1 cellular context compared by ENCODE assay signal in the genomic region with DNA sequence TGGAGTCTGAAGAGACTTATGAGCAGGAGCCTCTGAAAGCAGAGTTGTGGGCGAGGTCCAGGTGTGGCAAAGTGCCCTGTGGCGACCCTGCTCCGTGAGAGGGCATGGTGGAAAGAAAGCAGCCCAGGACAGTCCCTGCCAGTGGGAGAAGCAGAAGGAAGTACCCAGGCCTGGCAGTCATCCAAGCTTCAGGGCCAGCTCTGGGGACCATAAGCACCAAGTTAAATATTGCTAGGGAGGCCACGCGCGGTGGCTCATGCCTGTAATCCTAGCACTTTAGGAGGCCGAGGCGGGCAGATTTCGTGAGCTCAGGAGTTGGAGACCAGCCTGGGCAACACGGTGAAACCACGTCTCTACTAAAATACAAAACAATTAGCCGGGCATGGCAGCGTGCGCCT.
A peak's percentile ranks its signal among the peaks of the same experiment; 100 is the strongest.
TF ChIP-seq lines count a peak whose summit lies in the region.

No MANE protein-coding gene starts in this region.

TF ChIP-seq in HepG2, 621 proteins besides CTCF, POLR2A, EP300 and RAD21 (continued from another document and continues in another):
- TF ChIP-seq MYPOP (CRISPR knock-in tag; IDR thresholded peaks at IDR 0.05) (no peak), ZSCAN29 (CRISPR knock-in tag; conservative IDR thresholded peaks at IDR 0.05) (no peak), EZH2 (conservative IDR thresholded peaks at IDR 0.05; ENCODE audit: low read depth, low read length) (no peak), CEBPG (CRISPR knock-in tag; IDR thresholded peaks at IDR 0.05) (peak; percentile 26; the same call in 1 of the 2 replicates), THAP9 (CRISPR knock-in tag; IDR thresholded peaks at IDR 0.05; ENCODE audit: borderline replicate concordance) (no peak), ZFY (CRISPR knock-in tag; IDR thresholded peaks at IDR 0.05) (peak; percentile 72), ZNF17 (CRISPR knock-in tag; IDR thresholded peaks at IDR 0.05) (no peak), ZNF607 (CRISPR knock-in tag; IDR thresholded peaks at IDR 0.05; ENCODE audit: borderline replicate concordance) (no peak), ZNF333 (CRISPR knock-in tag; IDR thresholded peaks at IDR 0.05; ENCODE audit: borderline replicate concordance) (no peak), POLR2AphosphoS5 (IDR thresholded peaks at IDR 0.05; ENCODE audit: low read depth, low read length) (peak; percentile 45), TOPORS (CRISPR knock-in tag; IDR thresholded peaks at IDR 0.05) (no peak), MAF1 (CRISPR knock-in tag; IDR thresholded peaks at IDR 0.05; ENCODE audit: borderline replicate concordance) (no peak), ZBTB38 (CRISPR knock-in tag; IDR thresholded peaks at IDR 0.05) (peak; percentile 63; the same call in 1 of the 2 replicates), SMAD1 (CRISPR knock-in tag; IDR thresholded peaks at IDR 0.05; ENCODE audit: borderline replicate concordance, low read depth) (no peak), ZXDC (CRISPR knock-in tag; IDR thresholded peaks at IDR 0.05) (no peak), ZNF570 (CRISPR knock-in tag; IDR thresholded peaks at IDR 0.05; ENCODE audit: borderline replicate concordance) (no peak), ELF3 (CRISPR knock-in tag; IDR thresholded peaks at IDR 0.05) (peak; percentile 83), DMTF1 (CRISPR knock-in tag; IDR thresholded peaks at IDR 0.05) (no peak), ZNF547 (CRISPR knock-in tag; IDR thresholded peaks at IDR 0.05) (no peak; the same call in 1 of the 2 replicates), ARID5B (CRISPR knock-in tag; IDR thresholded peaks at IDR 0.05) (peak; percentile 58), HMGXB4 (CRISPR knock-in tag; IDR thresholded peaks at IDR 0.05; ENCODE audit: borderline replicate concordance in 1 of 2, low read depth in 1 of 2) (peak in 1 of 2 experiments; percentile 44; a peak in 1 of 4 replicates), SCMH1 (CRISPR knock-in tag; IDR thresholded peaks at IDR 0.05; ENCODE audit: borderline replicate concordance) (no peak), ZNF83 (CRISPR knock-in tag; IDR thresholded peaks at IDR 0.05; ENCODE audit: borderline replicate concordance) (no peak), ZFP90 (CRISPR knock-in tag; IDR thresholded peaks at IDR 0.05; ENCODE audit: borderline replicate concordance) (0 out of 2 replicates have a peak, but pooled peaks have one; percentile 52), THAP11 (CRISPR knock-in tag; IDR thresholded peaks at IDR 0.05) (peak; percentile 72), BRD4 (CRISPR knock-in tag; IDR thresholded peaks at IDR 0.05) (peak; percentile 61; the same call in 1 of the 2 replicates), MED1 (CRISPR knock-in tag; IDR thresholded peaks at IDR 0.05) (peak; percentile 66), ZNF549 (CRISPR knock-in tag; IDR thresholded peaks at IDR 0.05) (no peak), THRA (CRISPR knock-in tag; IDR thresholded peaks at IDR 0.05; ENCODE audit: borderline replicate concordance) (peak; percentile 25; the same call in 1 of the 2 replicates), HNRNPL (IDR thresholded peaks at IDR 0.05; ENCODE audit: low read depth, low read length) (peak; percentile 92), FOXK1 (CRISPR knock-in tag; IDR thresholded peaks at IDR 0.05; ENCODE audit: borderline replicate concordance, low read depth) (no peak), NFE2 (CRISPR knock-in tag; IDR thresholded peaks at IDR 0.05) (no peak), ZNF773 (CRISPR knock-in tag; IDR thresholded peaks at IDR 0.05; ENCODE audit: borderline replicate concordance) (no peak), ZNF256 (CRISPR knock-in tag; conservative IDR thresholded peaks at IDR 0.05) (no peak), CEBPB (IDR thresholded peaks at IDR 0.05; ENCODE audit: borderline replicate concordance, low read depth, low read length) (no peak), BORCS8-MEF2B (CRISPR knock-in tag; IDR thresholded peaks at IDR 0.05) (no peak; the same call in 1 of the 2 replicates), PCBP2 (optimal IDR thresholded peaks at IDR 0.05; ENCODE audit: low read depth, low read length, poor library complexity, severe bottlenecking) (no peak), RFXANK (CRISPR knock-in tag; IDR thresholded peaks at IDR 0.05) (no peak), HOXA3 (CRISPR knock-in tag; IDR thresholded peaks at IDR 0.05) (peak; percentile 62; the same call in 1 of the 2 replicates), ZNF12 (CRISPR knock-in tag; IDR thresholded peaks at IDR 0.05) (no peak), ZNF616 (CRISPR knock-in tag; IDR thresholded peaks at IDR 0.05; ENCODE audit: low read depth) (no peak)
- TF ChIP-seq, protein P1, sequence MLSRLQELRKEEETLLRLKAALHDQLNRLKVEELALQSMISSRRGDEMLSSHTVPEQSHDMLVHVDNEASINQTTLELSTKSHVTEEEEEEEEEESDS (CRISPR knock-in tag; IDR thresholded peaks at IDR 0.05; ENCODE audit: borderline replicate concordance), result no peak
- TF ChIP-seq, protein P2, sequence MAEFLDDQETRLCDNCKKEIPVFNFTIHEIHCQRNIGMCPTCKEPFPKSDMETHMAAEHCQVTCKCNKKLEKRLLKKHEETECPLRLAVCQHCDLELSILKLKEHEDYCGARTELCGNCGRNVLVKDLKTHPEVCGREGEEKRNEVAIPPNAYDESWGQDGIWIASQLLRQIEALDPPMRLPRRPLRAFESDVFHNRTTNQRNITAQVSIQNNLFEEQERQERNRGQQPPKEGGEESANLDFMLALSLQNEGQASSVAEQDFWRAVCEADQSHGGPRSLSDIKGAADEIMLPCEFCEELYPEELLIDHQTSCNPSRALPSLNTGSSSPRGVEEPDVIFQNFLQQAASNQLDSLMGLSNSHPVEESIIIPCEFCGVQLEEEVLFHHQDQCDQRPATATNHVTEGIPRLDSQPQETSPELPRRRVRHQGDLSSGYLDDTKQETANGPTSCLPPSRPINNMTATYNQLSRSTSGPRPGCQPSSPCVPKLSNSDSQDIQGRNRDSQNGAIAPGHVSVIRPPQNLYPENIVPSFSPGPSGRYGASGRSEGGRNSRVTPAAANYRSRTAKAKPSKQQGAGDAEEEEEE (CRISPR knock-in tag; IDR thresholded peaks at IDR 0.05; ENCODE audit: borderline replicate concordance), result no peak
- TF ChIP-seq, protein P3, sequence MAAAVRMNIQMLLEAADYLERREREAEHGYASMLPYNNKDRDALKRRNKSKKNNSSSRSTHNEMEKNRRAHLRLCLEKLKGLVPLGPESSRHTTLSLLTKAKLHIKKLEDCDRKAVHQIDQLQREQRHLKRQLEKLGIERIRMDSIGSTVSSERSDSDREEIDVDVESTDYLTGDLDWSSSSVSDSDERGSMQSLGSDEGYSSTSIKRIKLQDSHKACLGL (CRISPR knock-in tag; IDR thresholded peaks at IDR 0.05), result no peak
